ENCODE assay signal across 26 cellular contexts in genomic region chrY:12741414-12741813, GRCh38. TPM values are rescaled to one million over a fixed set of nuclear protein-coding genes. Genes with fewer than 3 reads are reported as not detected.
"Had no signal": no experiment of that assay in that cellular context is flagged by ENCODE, and none has a peak within 500 bp of the region (broad histone marks: within the 10 kb centered on the region; RNA-seq: fewer than 3 reads in every experiment).

No MANE protein-coding gene starts in this region.

- H3K27me3 ChIP-seq: ovary, right atrium auricular region, right lobe of liver, suprapubic skin, tibial artery, upper lobe of right lung had no signal

- H3K9me3 ChIP-seq: left ventricle myocardium inferior, mucosa of descending colon, ovary, right atrium auricular region, right lobe of liver, suprapubic skin, thoracic aorta, tibial artery, upper lobe of right lung had no signal

- H3K27ac ChIP-seq: left ventricle myocardium inferior, ovary, right atrium auricular region, right lobe of liver, suprapubic skin, thoracic aorta, tibial artery, upper lobe of right lung had no signal

- H3K4me3 ChIP-seq: left ventricle myocardium inferior, lung, mucosa of descending colon, ovary, right atrium auricular region, right lobe of liver, smooth muscle cell, suprapubic skin, thoracic aorta, tibial artery, upper lobe of right lung had no signal

- DNase-seq: hypothalamus; immature natural killer cell; islet precursor cell; left ventricle myocardium inferior; midbrain; mucosa of descending colon; naive thymus-derived CD4-positive, alpha-beta T cell; ovary; right lobe of liver; stimulated activated CD4-positive, alpha-beta T cell treated with anti-CD3 and anti-CD28 coated beads, Interleukin-15, amount 100 ng/mL, for 24 hours; stimulated activated CD4-positive, alpha-beta T cell treated with anti-CD3 and anti-CD28 coated beads, Interleukin-2, amount 100 ng/mL, for 24 hours; stimulated activated CD4-positive, alpha-beta T cell treated with anti-CD3 and anti-CD28 coated beads, Interleukin-4, amount 100 ng/mL, for 1 hour; stimulated activated naive CD4-positive, alpha-beta T cell; tibial artery; trophoblast cell; upper lobe of right lung had no signal

- H3K27ac Mint-ChIP-seq: immature natural killer cell; naive thymus-derived CD4-positive, alpha-beta T cell; natural killer cell treated with Interleukin-12 subunit alpha and Interleukin-12 subunit beta and Interleukin-15 and Interleukin-18, amount 100 ng/mL, for 72 hours; progenitor cell of endocrine pancreas; stimulated activated naive CD8-positive, alpha-beta T cell treated with anti-CD3 and anti-CD28 coated beads, Interleukin-15, Interleukin-2, amounts not matched to agents 100 ng/mL and 50 ng/mL, for 24 hours had no signal

- H3K27me3 Mint-ChIP-seq: naive thymus-derived CD4-positive, alpha-beta T cell; natural killer cell treated with Interleukin-12 subunit alpha and Interleukin-12 subunit beta and Interleukin-15 and Interleukin-18, amount 100 ng/mL, for 72 hours; progenitor cell of endocrine pancreas; stimulated activated naive CD8-positive, alpha-beta T cell treated with anti-CD3 and anti-CD28 coated beads, Interleukin-15, Interleukin-2, amounts not matched to agents 100 ng/mL and 50 ng/mL, for 24 hours had no signal

- ATAC-seq: mucosa of descending colon; naive thymus-derived CD4-positive, alpha-beta T cell; natural killer cell treated with Interleukin-12 subunit alpha and Interleukin-12 subunit beta and Interleukin-15 and Interleukin-18, amount 100 ng/mL, for 72 hours; right lobe of liver; upper lobe of right lung had no signal

- H3K4me1 ChIP-seq: left ventricle myocardium inferior, right atrium auricular region, right lobe of liver, suprapubic skin, tibial artery, upper lobe of right lung had no signal

- H3K36me3 ChIP-seq: ovary, right atrium auricular region, right lobe of liver, thoracic aorta, tibial artery had no signal

- H3K4me3 Mint-ChIP-seq: immature natural killer cell; naive thymus-derived CD4-positive, alpha-beta T cell; natural killer cell treated with Interleukin-12 subunit alpha and Interleukin-12 subunit beta and Interleukin-15 and Interleukin-18, amount 100 ng/mL, for 72 hours; stimulated activated naive CD8-positive, alpha-beta T cell treated with anti-CD3 and anti-CD28 coated beads, Interleukin-15, Interleukin-2, amounts not matched to agents 100 ng/mL and 50 ng/mL, for 24 hours had no signal

- H3K4me1 Mint-ChIP-seq: immature natural killer cell had no signal

- H3K36me3 Mint-ChIP-seq: natural killer cell treated with Interleukin-12 subunit alpha and Interleukin-12 subunit beta and Interleukin-15 and Interleukin-18, amount 100 ng/mL, for 72 hours had no signal

- H3K9me3 Mint-ChIP-seq: immature natural killer cell; naive thymus-derived CD4-positive, alpha-beta T cell; natural killer cell treated with Interleukin-12 subunit alpha and Interleukin-12 subunit beta and Interleukin-15 and Interleukin-18, amount 100 ng/mL, for 72 hours; stimulated activated naive CD8-positive, alpha-beta T cell treated with anti-CD3 and anti-CD28 coated beads, Interleukin-15, Interleukin-2, amounts not matched to agents 100 ng/mL and 50 ng/mL, for 24 hours had no signal

RNA-seq across cellular contexts. Expression of gene USP9Y, which starts 40.4 kb away (rescaled TPM):
- total RNA-seq: mesenteric fat pad, progenitor cell of endocrine pancreas, renal cortical epithelial cell, right atrium auricular region, smooth muscle cell had no signal
